8 cellular contexts compared by ENCODE assay signal in genomic region chr1:108049083-108049819, GRCh38.
DNase-seq lines count a peak whose midpoint lies in the region; ATAC-seq, FAIRE-seq and TF ChIP-seq lines count a peak whose summit lies in the region.

No MANE protein-coding gene starts in this region.

- no peak overlapping the region for H3K27ac ChIP-seq in astrocyte (ENCODE audit: low read depth, low read length)

- ATAC-seq in HG02973 (IDR thresholded peaks at IDR 0.05; ENCODE audit: unreplicated experiment): no peak

- no peaks in the 10 kb centered on the region for H3K36me3 ChIP-seq in astrocyte (ENCODE audit: insufficient read depth, low read length)

- H3K4me3 ChIP-seq in NB4 (ENCODE audit: low read depth, low read length) (no peak overlapping the region), astrocyte (ENCODE audit: insufficient read depth, low read depth, low read length) (no peak overlapping the region)

- no peaks in the 10 kb centered on the region for H4K20me1 ChIP-seq in astrocyte (ENCODE audit: insufficient read depth, low read length)

- no peak for FAIRE-seq in astrocyte (lab: Jason Lieb, UNC)

- peak overlapping the region; percentile 7 for H3K4me2 ChIP-seq in astrocyte (ENCODE audit: low read length)

- peaks cover 4% of the 10 kb centered on the region for H3K4me1 ChIP-seq in astrocyte (ENCODE audit: insufficient read depth, low read length)

- no peaks in the 10 kb centered on the region for H3K36me3 Mint-ChIP-seq in astrocyte (ENCODE audit: low read depth, unreplicated experiment)
- peaks cover 0 to 7% (median 0%) of the 10 kb centered on the region in 3 donors for H3K36me3 Mint-ChIP-seq in immature natural killer cell

- H3K4me3 Mint-ChIP-seq in astrocyte (ENCODE audit: unreplicated experiment): no peak overlapping the region
- peak overlapping the region; percentile 44 to 72 (median 56) for H3K4me3 Mint-ChIP-seq in immature natural killer cell

- TF ChIP-seq POLR2A in NB4 (IDR thresholded peaks at IDR 0.05; ENCODE audit: extremely low read depth, insufficient read length): no peak

- peaks cover 5% of the 10 kb centered on the region for H3K9me3 ChIP-seq in astrocyte (ENCODE audit: insufficient read depth, low read depth, low read length)

- H3K9me3 Mint-ChIP-seq in astrocyte (ENCODE audit: unreplicated experiment): peaks cover 10% of the 10 kb centered on the region
- H3K9me3 Mint-ChIP-seq in immature natural killer cell: peaks cover 0 to 5% (median 0%) of the 10 kb centered on the region in 6 donors

- no peaks in the 10 kb centered on the region for H3K79me2 ChIP-seq in astrocyte (ENCODE audit: insufficient read depth, low read length)

- TF ChIP-seq CTCF in NB4 (IDR thresholded peaks at IDR 0.05; ENCODE audit: low read depth, low read length) (peak; percentile 49), astrocyte (IDR thresholded peaks at IDR 0.05; ENCODE audit: insufficient read depth, low read depth, low read length) (peak; percentile 48)

- H2AFZ ChIP-seq in astrocyte (ENCODE audit: low read depth, low read length): no peak overlapping the region

- DNase-seq in NCI-H82 (lab: John Stamatoyannopoulos, UW): peak; percentile 42
- no peak for DNase-seq in NCI-H82 treated with DMSO at 0.1 percent for 48 hours (lab: John Stamatoyannopoulos, UW; ENCODE audit: unreplicated experiment)
- peak; percentile 64 for DNase-seq in NB4 (ENCODE audit: low read depth)
- no peak for DNase-seq in astrocyte (ENCODE audit: low read depth)
- peak; percentile 35 to 38 (median 37) for DNase-seq in immature natural killer cell
- DNase-seq in stromal cell of bone marrow (ENCODE audit: low read depth): peak; percentile 46
- no peak for DNase-seq in NK-92 treated with Interleukin-12 subunit alpha and Interleukin-12 subunit beta, amount 100 ng/mL, for 24 hours (lab: John Stamatoyannopoulos, UW)

- H3K4me1 Mint-ChIP-seq in astrocyte (ENCODE audit: low read depth, unreplicated experiment) (peaks cover 18% of the 10 kb centered on the region), immature natural killer cell (peaks cover 11 to 12% of the 10 kb centered on the region in 2 donors)

- no peak overlapping the region for H3K9ac ChIP-seq in astrocyte (ENCODE audit: low read length)

- H3K27ac Mint-ChIP-seq in astrocyte (ENCODE audit: unreplicated experiment): no peak overlapping the region
- H3K27ac Mint-ChIP-seq in immature natural killer cell: peak overlapping the region in 4 of 6 donors; percentile 2 to 80 (median 50)

- H3K27me3 Mint-ChIP-seq in astrocyte (ENCODE audit: low read depth, unreplicated experiment) (peaks cover 5% of the 10 kb centered on the region), immature natural killer cell (ENCODE audit: low read depth in 3 of 3) (peaks cover 0 to 2% (median 1%) of the 10 kb centered on the region in 3 donors)

- H3K27me3 ChIP-seq in astrocyte (ENCODE audit: insufficient read depth, low read length): peaks cover 9% of the 10 kb centered on the region

Comparison
In these comparisons a context has a peak if more than half of its experiments do, and no peak if none do; other contexts are left out.
1. DNase-seq: peak in NCI-H82 (single experiment), NB4 (single experiment), immature natural killer cell (3 of 3) and stromal cell of bone marrow (single experiment); none in NCI-H82 treated with DMSO at 0.1 percent for 48 hours (single experiment), astrocyte (single experiment) and NK-92 treated with Interleukin-12 subunit alpha and Interleukin-12 subunit beta, amount 100 ng/mL, for 24 hours (single experiment).